In genomic region chr1:94854458-94855306, GRCh38 we compare ENCODE assay signal across 8 cellular contexts. TPM values are rescaled to one million over a fixed set of nuclear protein-coding genes. Genes with fewer than 3 reads are reported as not detected.
DNase-seq lines count a peak whose midpoint lies in the region; TF ChIP-seq lines count a peak whose summit lies in the region.

No MANE protein-coding gene starts in this region.

- H3K79me1 ChIP-seq in H9 (ENCODE audit: insufficient read depth, low read depth, low read length, poor library complexity, severe bottlenecking) = no peaks in the 10 kb centered on the region

- H4K20me1 ChIP-seq in H9 (ENCODE audit: control insufficient read depth, insufficient read depth, insufficient read length) (no peaks in the 10 kb centered on the region), Loucy (ENCODE audit: insufficient read depth, low read length, poor library complexity, severe bottlenecking) (no peaks in the 10 kb centered on the region)

- H3K23me2 ChIP-seq in H9 (ENCODE audit: insufficient read length, low read depth, low read length, poor library complexity, severe bottlenecking) = peaks cover 3% of the 10 kb centered on the region

- no peak overlapping the region for H2BK120ac ChIP-seq in H9 (ENCODE audit: low read depth, low read length, poor library complexity, severe bottlenecking)

- H3K27me3 ChIP-seq in H9 (ENCODE audit: insufficient read depth, low read length) (no peaks in the 10 kb centered on the region), Loucy (ENCODE audit: insufficient read depth, low read length, poor library complexity, severe bottlenecking) (no peaks in the 10 kb centered on the region), suprapubic skin (no peaks in the 10 kb centered on the region)

- no peak overlapping the region for H4K8ac ChIP-seq in H9 (replicated peaks; ENCODE audit: insufficient read length, low read depth, low read length)

- no peaks in the 10 kb centered on the region for H3K36me3 ChIP-seq in Loucy (ENCODE audit: insufficient read depth, low read length)
- H3K36me3 ChIP-seq in suprapubic skin = no peaks in the 10 kb centered on the region

- TF ChIP-seq CTCF in H9 (conservative IDR thresholded peaks at IDR 0.05) (peak; percentile 93), Loucy (conservative IDR thresholded peaks at IDR 0.05; ENCODE audit: low read length) (peak; percentile 93), suprapubic skin (IDR thresholded peaks at IDR 0.05) (peak; percentile 85 to 92)

- H3K27ac ChIP-seq in H9 (ENCODE audit: insufficient read length, low read depth, low read length) (no peak overlapping the region), suprapubic skin (peak overlapping the region; percentile 80)

- no peak overlapping the region for H3K4me3 Mint-ChIP-seq in H9

- H2BK15ac ChIP-seq in H9 (ENCODE audit: low read depth, low read length) = no peak overlapping the region

- H3K4me3 ChIP-seq in Loucy (ENCODE audit: low read length, poor library complexity, severe bottlenecking) (peak overlapping the region; percentile 63), suprapubic skin (peak overlapping the region; percentile 46)

- H2BK20ac ChIP-seq in H9 (ENCODE audit: low read depth, low read length, poor library complexity, severe bottlenecking) = no peak overlapping the region

- peaks cover 0 to 3% of the 10 kb centered on the region in 2 experiments; a peak in 2 of 4 replicates for H3K4me1 Mint-ChIP-seq in H9

- no peaks in the 10 kb centered on the region for H3F3A ChIP-seq in Loucy (ENCODE audit: low read depth)

- in situ Hi-C loops in G401 (cut with HindIII; ENCODE audit: low sequenced_read_pairs) = no loop called here

- TF ChIP-seq EP300 in suprapubic skin (IDR thresholded peaks at IDR 0.05) = no peak

- no peaks in the 10 kb centered on the region for H3K9me3 Mint-ChIP-seq in H9

- H3K9me3 ChIP-seq in H9 (ENCODE audit: control insufficient read depth, low read depth, low read length) (no peaks in the 10 kb centered on the region), Loucy (ENCODE audit: insufficient read depth, low read depth, low read length) (no peaks in the 10 kb centered on the region), suprapubic skin (no peaks in the 10 kb centered on the region)

- H3K27ac Mint-ChIP-seq in H9 = no peak overlapping the region

- no peaks in the 10 kb centered on the region; a peak in 1 of 7 replicates for H3K36me3 Mint-ChIP-seq in H9 (ENCODE audit: insufficient read depth in 1 of 3, low read depth in 3 of 3)

- H3K23ac ChIP-seq in H9 (ENCODE audit: insufficient read length, low read depth, low read length) = no peak overlapping the region

- H3K4ac ChIP-seq in H9 (ENCODE audit: low read depth, low read length) = no peak overlapping the region

- H3K27me3 Mint-ChIP-seq in H9 (ENCODE audit: low read depth) = no peaks in the 10 kb centered on the region

- peak overlapping the region; percentile 80 for H3K18ac ChIP-seq in H9 (ENCODE audit: insufficient read length, low read depth, low read length)

- H3K4me1 ChIP-seq in H9 (ENCODE audit: insufficient read depth, low read length) = no peaks in the 10 kb centered on the region; the same call in 1 of the 2 replicates
- no peaks in the 10 kb centered on the region for H3K4me1 ChIP-seq in Loucy (ENCODE audit: insufficient read depth, low read length, poor library complexity, severe bottlenecking)
- peaks cover 18% of the 10 kb centered on the region for H3K4me1 ChIP-seq in suprapubic skin

- H4K91ac ChIP-seq in H9 (ENCODE audit: insufficient read length, low read depth, low read length) = no peak overlapping the region

- no peak overlapping the region for H4K5ac ChIP-seq in H9 (ENCODE audit: insufficient read length, low read depth, low read length)

- peak overlapping the region; percentile 48 for H3K4me2 ChIP-seq in H9 (ENCODE audit: insufficient read depth, insufficient read length, low read length)
- H3K4me2 ChIP-seq in Loucy (ENCODE audit: low read depth, low read length, poor library complexity, severe bottlenecking) = peak overlapping the region; percentile 45

- H3K9me2 ChIP-seq in Loucy (replicated peaks; ENCODE audit: low read depth, low read length) = no peaks in the 10 kb centered on the region

- no peak overlapping the region for H3K56ac ChIP-seq in H9 (ENCODE audit: insufficient read length, low read depth, low read length)

- no peak overlapping the region for H2BK12ac ChIP-seq in H9 (ENCODE audit: insufficient read length, low read depth, low read length)

- no peak overlapping the region for H2AK5ac ChIP-seq in H9 (ENCODE audit: insufficient read length, low read length)

- H2AFZ ChIP-seq in H9 (ENCODE audit: low read length) (peak overlapping the region; percentile 66), Loucy (ENCODE audit: low read length) (peak overlapping the region; percentile 71)

- H3K9ac ChIP-seq in H9 (ENCODE audit: extremely low read depth, insufficient read length, low read length) = peak overlapping the region; percentile 46
- H3K9ac ChIP-seq in Loucy (ENCODE audit: low read depth, low read length, poor library complexity, severe bottlenecking) = peak overlapping the region; percentile 41

- DNase-seq in G401 (ENCODE audit: low spot score) = peak; percentile 84
- peak; percentile 90 for DNase-seq in H9
- DNase-seq in SHP77 (lab: John Stamatoyannopoulos, UW) = peak; percentile 81 to 85
- peak; percentile 75 for DNase-seq in activated naive CD4-positive, alpha-beta T cell treated with Interleukin-2 at 50 U/mL for 16 hours
- DNase-seq in glomerular visceral epithelial cell (ENCODE audit: extremely low spot score) = peak; percentile 93
- DNase-seq in nucleus accumbens (lab: John Stamatoyannopoulos, UW) = peak in 54 of 56 donors; percentile 34 to 91 (median 74)
- DNase-seq in suprapubic skin (ENCODE audit: low spot score in 2 of 2) = peak; percentile 91 to 93

- H2BK5ac ChIP-seq in H9 (ENCODE audit: insufficient read length, low read length) = no peak overlapping the region

- no CpG with 5 or more reads among the region's 21 CpGs for WGBS in H9 (ENCODE audit: extremely low coverage, insufficient read length, low lambda C conversion rate)
- 12% methylated on average over 20 of the region's 21 CpGs for WGBS in suprapubic skin

- peak overlapping the region; percentile 92 for H3K14ac ChIP-seq in H9 (ENCODE audit: insufficient read depth, low read length)

- H3K79me2 ChIP-seq in H9 (ENCODE audit: insufficient read depth, low read length) (no peaks in the 10 kb centered on the region), Loucy (ENCODE audit: insufficient read depth, low read length) (no peaks in the 10 kb centered on the region)

- no peak for TF ChIP-seq POLR2A in suprapubic skin (IDR thresholded peaks at IDR 0.05)

- H3T11ph ChIP-seq in H9 (ENCODE audit: low read length) = no peak overlapping the region

RNA-seq across cellular contexts. Expression of gene SLC44A3, which starts 34.5 kb away (rescaled TPM):
- total RNA-seq in G401 (2014; rRNA removed; shearing (Covaris generic)) = 0.31 and 2.5 TPM in 2 replicates
- total RNA-seq in H9 (2021) (4.8 and 5.5 TPM in 2 replicates), suprapubic skin (10 to 100 TPM in 2 of 4 donors, 1 to 10 TPM in 2; 7.6 to 15.5 (median 10.0) TPM)
